ENCODE assay signal across 19 cellular contexts in the genomic region with DNA sequence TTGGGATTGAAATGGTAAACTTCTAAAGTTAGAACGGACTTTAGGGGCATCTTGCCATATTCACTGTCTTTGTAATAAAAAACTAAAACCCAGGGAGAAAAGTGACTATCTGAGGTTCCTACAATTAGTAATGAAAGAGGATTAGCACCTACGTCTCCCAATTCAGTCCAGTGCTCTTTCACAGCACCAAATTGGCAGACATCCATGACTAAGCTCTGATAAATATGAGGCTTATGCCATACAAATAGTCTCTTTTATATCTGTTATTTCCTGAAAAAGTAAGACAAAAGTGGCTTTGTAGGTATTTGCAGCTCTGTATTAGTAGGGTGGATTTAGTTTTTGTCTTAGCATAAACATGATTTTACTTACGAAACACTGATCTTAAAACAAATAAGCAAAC.
"Had no signal": no experiment of that assay in that cellular context is flagged by ENCODE, and none has a peak within 500 bp of the region (broad histone marks: within the 10 kb centered on the region; RNA-seq: fewer than 3 reads in every experiment).

No MANE protein-coding gene starts in this region.

- H3K27me3 Mint-ChIP-seq: activated naive CD8-positive, alpha-beta T cell treated with anti-CD3 and anti-CD28 coated beads, Interleukin-2, amount 50 U/mL, for 24 hours; stimulated activated naive B cell treated with anti-CD40 and anti-IgM and Interleukin-4, amounts not matched to agents 10 μg/mL and 1 μg/mL and 100 μg/mL, for 72 hours had no signal

- H3K4me3 ChIP-seq: esophagus squamous epithelium, left ventricle myocardium inferior, transverse colon had no signal

- ATAC-seq: activated CD4-positive, CD25-positive, alpha-beta regulatory T cell treated with anti-CD3 and anti-CD28 coated beads, Interleukin-2, amount 50 U/mL, for 24 hours; activated CD8-positive, alpha-beta T cell treated with anti-CD3 and anti-CD28 coated beads, Interleukin-2, amount 10 ng/mL, durations not matched to agents 7 days and 5 days; activated naive CD8-positive, alpha-beta T cell treated with anti-CD3 and anti-CD28 coated beads, Interleukin-2, amount 50 U/mL, for 24 hours; effector memory CD8-positive, alpha-beta T cell; natural killer cell; stimulated activated naive B cell treated with anti-CD40 and anti-IgM and Interleukin-4, amounts not matched to agents 10 μg/mL and 1 μg/mL and 100 μg/mL, for 72 hours had no signal

- H3K27ac ChIP-seq: esophagus squamous epithelium, left ventricle myocardium inferior, transverse colon, VCaP had no signal

- H3K4me1 Mint-ChIP-seq: activated naive CD8-positive, alpha-beta T cell treated with anti-CD3 and anti-CD28 coated beads, Interleukin-2, amount 50 U/mL, for 24 hours; natural killer cell; stimulated activated naive B cell treated with anti-CD40 and anti-IgM and Interleukin-4, amounts not matched to agents 10 μg/mL and 1 μg/mL and 100 μg/mL, for 72 hours had no signal

- H3K9me3 Mint-ChIP-seq: activated naive CD8-positive, alpha-beta T cell treated with anti-CD3 and anti-CD28 coated beads, Interleukin-2, amount 50 U/mL, for 24 hours; activated T-helper 1 cell treated with anti-CD3 and anti-CD28 coated beads, Interleukin-12 subunit alpha, Interleukin-12 subunit beta, Interleukin-2, Interleukin-4 antibody, amounts not matched to agents 30 ng/mL and 10 ng/mL and 1 ng/mL, durations not matched to agents 14 hours and 24 hours and 36 hours; effector memory CD8-positive, alpha-beta T cell; natural killer cell had no signal

- H3K27me3 ChIP-seq: transverse colon had no signal

- DNase-seq: activated CD4-positive, alpha-beta T cell treated with anti-CD3 and anti-CD28 coated beads, Interleukin-2, amount 50 U/mL, for 1 hour; activated CD8-positive, alpha-beta T cell treated with anti-CD3 and anti-CD28 coated beads, Interleukin-2, amount 10 ng/mL, durations not matched to agents 7 days and 5 days; activated gamma-delta T cell; activated naive CD4-positive, alpha-beta T cell treated with anti-CD3 and anti-CD28 coated beads, Interleukin-2, amount 50 U/mL, for 16 hours; activated naive CD8-positive, alpha-beta T cell treated with anti-CD3 and anti-CD28 coated beads, Interleukin-2, amount 50 U/mL, for 24 hours; central memory CD4-positive, alpha-beta T cell; effector memory CD8-positive, alpha-beta T cell; esophagus squamous epithelium; left ventricle myocardium inferior; midbrain; natural killer cell; stimulated activated CD4-positive, alpha-beta T cell treated with anti-CD3 and anti-CD28 coated beads, Interleukin-2, amount 100 ng/mL, for 48 hours; stimulated activated CD8-positive, alpha-beta memory T cell treated with anti-CD3 and anti-CD28 coated beads, Interleukin-4, amount 100 ng/mL, for 48 hours; stimulated activated naive B cell treated with anti-CD40 and anti-IgM and Interleukin-4, amounts not matched to agents 10 μg/mL and 1 μg/mL and 100 μg/mL, for 72 hours; transverse colon had no signal

- H3K4me3 Mint-ChIP-seq: activated CD8-positive, alpha-beta T cell treated with anti-CD3 and anti-CD28 coated beads, Interleukin-2, amount 10 ng/mL, durations not matched to agents 7 days and 5 days; activated naive CD8-positive, alpha-beta T cell treated with anti-CD3 and anti-CD28 coated beads, Interleukin-2, amount 50 U/mL, for 24 hours; activated T-helper 1 cell treated with anti-CD3 and anti-CD28 coated beads, Interleukin-12 subunit alpha, Interleukin-12 subunit beta, Interleukin-2, Interleukin-4 antibody, amounts not matched to agents 30 ng/mL and 10 ng/mL and 1 ng/mL, durations not matched to agents 14 hours and 24 hours and 36 hours; brain; effector memory CD8-positive, alpha-beta T cell; natural killer cell; stimulated activated naive B cell treated with anti-CD40 and anti-IgM and Interleukin-4, amounts not matched to agents 10 μg/mL and 1 μg/mL and 100 μg/mL, for 72 hours had no signal

- H3K36me3 Mint-ChIP-seq: brain; natural killer cell; stimulated activated naive B cell treated with anti-CD40 and anti-IgM and Interleukin-4, amounts not matched to agents 10 μg/mL and 1 μg/mL and 100 μg/mL, for 72 hours had no signal

- H3K36me3 ChIP-seq: esophagus squamous epithelium, left ventricle myocardium inferior, transverse colon had no signal

- H3K4me1 ChIP-seq: transverse colon had no signal

- H3K9me3 ChIP-seq: esophagus squamous epithelium, transverse colon had no signal

- H3K27ac Mint-ChIP-seq: activated CD8-positive, alpha-beta T cell treated with anti-CD3 and anti-CD28 coated beads, Interleukin-2, amount 10 ng/mL, durations not matched to agents 7 days and 5 days; activated naive CD8-positive, alpha-beta T cell treated with anti-CD3 and anti-CD28 coated beads, Interleukin-2, amount 50 U/mL, for 24 hours; activated T-helper 1 cell treated with anti-CD3 and anti-CD28 coated beads, Interleukin-12 subunit alpha, Interleukin-12 subunit beta, Interleukin-2, Interleukin-4 antibody, amounts not matched to agents 30 ng/mL and 10 ng/mL and 1 ng/mL, durations not matched to agents 14 hours and 24 hours and 36 hours; brain; effector memory CD8-positive, alpha-beta T cell; natural killer cell; stimulated activated naive B cell treated with anti-CD40 and anti-IgM and Interleukin-4, amounts not matched to agents 10 μg/mL and 1 μg/mL and 100 μg/mL, for 72 hours had no signal
